26 cellular contexts compared by ENCODE assay signal in the genomic region with DNA sequence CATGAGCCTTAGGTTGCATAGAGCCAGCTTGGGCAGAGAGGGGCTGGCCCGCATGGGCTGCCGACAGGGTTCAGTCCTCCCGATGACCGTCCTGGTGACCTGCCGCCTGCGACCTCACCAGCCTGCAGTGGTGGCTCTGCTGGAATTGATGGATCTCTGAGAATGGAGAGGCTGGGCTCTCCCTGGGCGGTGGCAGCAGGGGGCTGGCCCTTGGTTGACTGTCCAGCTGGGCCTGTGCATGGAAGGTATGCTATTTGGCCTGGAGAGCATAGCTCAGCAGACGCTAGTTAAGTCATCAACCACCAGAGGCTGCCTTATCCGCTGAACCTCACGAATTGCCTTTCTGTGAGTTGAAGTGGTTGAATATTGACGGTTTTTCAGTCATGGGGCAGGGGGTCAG.
"Had no signal": no experiment of that assay in that cellular context is flagged by ENCODE, and none has a peak within 500 bp of the region (broad histone marks: within the 10 kb centered on the region; RNA-seq: fewer than 3 reads in every experiment).

No MANE protein-coding gene starts in this region.

- H3K4me3 ChIP-seq: body of pancreas, mucosa of descending colon, spleen, thoracic aorta, upper lobe of left lung had no signal

- H3K27ac ChIP-seq: body of pancreas, spleen, thoracic aorta, upper lobe of left lung had no signal

- H3K9me3 ChIP-seq: body of pancreas, mucosa of descending colon, spleen, thoracic aorta, upper lobe of left lung had no signal

- H3K27me3 Mint-ChIP-seq: activated naive CD4-positive, alpha-beta T cell treated with anti-CD3 and anti-CD28 coated beads, Interleukin-2, amount 10 ng/mL, durations not matched to agents 7 days and 5 days; activated naive CD8-positive, alpha-beta T cell treated with anti-CD3 and anti-CD28 coated beads, Interleukin-2, amount 50 U/mL, for 24 hours; naive B cell; T-helper 17 cell had no signal

- ATAC-seq: activated naive CD8-positive, alpha-beta T cell treated with anti-CD3 and anti-CD28 coated beads, Interleukin-2, amount 50 U/mL, for 24 hours; activated T-cell treated with anti-CD3 and anti-CD28 coated beads, Interleukin-2, amount 50 U/mL, for 4 hours; body of pancreas; mucosa of descending colon; T-helper 17 cell had no signal

- FAIRE-seq: colon, endothelial cell of umbilical vein had no signal

- DNase-seq: activated CD4-positive, alpha-beta T cell treated with anti-CD3 and anti-CD28 coated beads for 4 hours; activated CD4-positive, alpha-beta T cell treated with anti-CD3 and anti-CD28 coated beads, Interleukin-2, amount 50 U/mL, for 48 hours; activated CD4-positive, CD25-positive, alpha-beta regulatory T cell; activated CD8-positive, alpha-beta memory T cell treated with anti-CD3 and anti-CD28 coated beads, Interleukin-2, amount 50 U/mL, for 48 hours; activated effector memory CD4-positive, alpha-beta T cell treated with Interleukin-2 at 50 U/mL for 16 hours; activated naive CD4-positive, alpha-beta T cell treated with anti-CD3 and anti-CD28 coated beads, Interleukin-2, amount 10 ng/mL, durations not matched to agents 7 days and 5 days; activated naive CD8-positive, alpha-beta T cell treated with anti-CD3 and anti-CD28 coated beads, Interleukin-2, amount 50 U/mL, for 24 hours; activated T-cell treated with anti-CD3 and anti-CD28 coated beads, Interleukin-2, amount 50 U/mL, for 4 hours; body of pancreas; effector memory CD4-positive, alpha-beta T cell; foreskin melanocyte; hippocampal formation; mesendoderm; mucosa of descending colon; naive B cell; posterior cingulate gyrus; spleen; stimulated activated CD4-positive, alpha-beta T cell treated with anti-CD3 and anti-CD28 coated beads, Interleukin-4, amount 100 ng/mL, for 1 hour; stimulated activated naive CD4-positive, alpha-beta T cell; SW 1271; T-helper 17 cell; upper lobe of left lung had no signal

- H3K27me3 ChIP-seq: body of pancreas, spleen, upper lobe of left lung had no signal

- H3K4me3 Mint-ChIP-seq: activated naive CD4-positive, alpha-beta T cell treated with anti-CD3 and anti-CD28 coated beads, Interleukin-2, amount 10 ng/mL, durations not matched to agents 7 days and 5 days; activated naive CD8-positive, alpha-beta T cell treated with anti-CD3 and anti-CD28 coated beads, Interleukin-2, amount 50 U/mL, for 24 hours; activated T-cell treated with anti-CD3 and anti-CD28 coated beads, Interleukin-2, amount 50 U/mL, for 4 hours; neural crest cell; T-helper 17 cell had no signal

- H3K27ac Mint-ChIP-seq: activated naive CD4-positive, alpha-beta T cell treated with anti-CD3 and anti-CD28 coated beads, Interleukin-2, amount 10 ng/mL, durations not matched to agents 7 days and 5 days; activated naive CD8-positive, alpha-beta T cell treated with anti-CD3 and anti-CD28 coated beads, Interleukin-2, amount 50 U/mL, for 24 hours had no signal

- H3K36me3 ChIP-seq: thoracic aorta, upper lobe of left lung had no signal

- H3K9me3 Mint-ChIP-seq: activated T-cell treated with anti-CD3 and anti-CD28 coated beads, Interleukin-2, amount 50 U/mL, for 4 hours had no signal
